Comparison of ENCODE assay signal across 11 cellular contexts in genomic region chr10:44967596-44967995, GRCh38. TPM values are rescaled to one million over a fixed set of nuclear protein-coding genes. Genes with fewer than 3 reads are reported as not detected.
A peak's percentile ranks its signal among the peaks of the same experiment; 100 is the strongest.
DNase-seq lines count a peak whose midpoint lies in the region; ATAC-seq and TF ChIP-seq lines count a peak whose summit lies in the region.
"Had no signal": no experiment of that assay in that cellular context is flagged by ENCODE, and none has a peak within 500 bp of the region (broad histone marks: within the 10 kb centered on the region; RNA-seq: fewer than 3 reads in every experiment).

No MANE protein-coding gene starts in this region.

- H3K36me3 Mint-ChIP-seq in central memory CD8-positive, alpha-beta T cell (ENCODE audit: insufficient read depth) = peaks cover 3% of the 10 kb centered on the region

- H3K27me3 ChIP-seq in mucosa of rectum (ENCODE audit: control insufficient read depth in 2 of 2, insufficient read depth in 2 of 2, low read length in 2 of 2) (no peaks in the 10 kb centered on the region), thoracic aorta (replicated peaks; ENCODE audit: insufficient read depth) (no peaks in the 10 kb centered on the region)

- no peak overlapping the region for H3K4me3 ChIP-seq in mucosa of rectum (ENCODE audit: low read length in 2 of 2)
- H3K4me3 ChIP-seq in thoracic aorta = peak overlapping the region; percentile 3

- no peaks in the 10 kb centered on the region for H3K27me3 Mint-ChIP-seq in central memory CD8-positive, alpha-beta T cell

- H3K36me3 ChIP-seq in mucosa of rectum (ENCODE audit: control insufficient read depth in 2 of 2, insufficient read depth in 2 of 2, low read length in 2 of 2) (peaks cover 5 to 11% of the 10 kb centered on the region in 2 donors), thoracic aorta (peaks cover 14% of the 10 kb centered on the region)

- TF ChIP-seq CTCF in thoracic aorta (IDR thresholded peaks at IDR 0.05) = no peak

- H3K27ac ChIP-seq in mucosa of rectum (ENCODE audit: low read depth in 2 of 2, low read length in 2 of 2) (peak overlapping the region; percentile 39 to 61), thoracic aorta (peak overlapping the region in 1 of 2 donors; percentile 57)

- peak; percentile 75 for DNase-seq in MV-4-11 (lab: John Stamatoyannopoulos, UW)
- no peak for DNase-seq in central memory CD8-positive, alpha-beta T cell (ENCODE audit: low spot score in 2 of 2)
- DNase-seq in thoracic aorta (ENCODE audit: low spot score) = no peak
- DNase-seq in HuH-7.5 (ENCODE audit: low spot score) = no peak
- no peak for DNase-seq in germinal center (ENCODE audit: low spot score)
- no peak for DNase-seq in stimulated activated naive CD4-positive, alpha-beta T cell treated with Interleukin-2 at 50 U/mL for 16 hours (lab: John Stamatoyannopoulos, UW)
- DNase-seq: activated T-cell treated with anti-CD3 and anti-CD28 coated beads for 4 hours, NCI-H510A had no signal

- H3K4me1 Mint-ChIP-seq in central memory CD8-positive, alpha-beta T cell = peaks cover 31% of the 10 kb centered on the region

- peak overlapping the region; percentile 49 for H3K4me3 Mint-ChIP-seq in central memory CD8-positive, alpha-beta T cell

- peak overlapping the region; percentile 44 for H3K27ac Mint-ChIP-seq in central memory CD8-positive, alpha-beta T cell (ENCODE audit: low read depth)

- H3K4me1 ChIP-seq in mucosa of rectum (ENCODE audit: control insufficient read depth in 2 of 2, insufficient read depth in 2 of 2, low read length in 2 of 2) (peaks cover 20 to 35% of the 10 kb centered on the region in 2 donors), thoracic aorta (ENCODE audit: control insufficient read depth in 1 of 2, low read depth in 2 of 2) (peaks cover 51 to 52% of the 10 kb centered on the region in 2 donors)

- H3K9ac ChIP-seq in mucosa of rectum (ENCODE audit: low read depth in 1 of 2, low read length in 2 of 2) = no peak overlapping the region

- H3K9me3 Mint-ChIP-seq in central memory CD8-positive, alpha-beta T cell = no peaks in the 10 kb centered on the region

- no peaks in the 10 kb centered on the region for H3K9me3 ChIP-seq in mucosa of rectum (ENCODE audit: control insufficient read depth in 2 of 2, low read length in 2 of 2)
- no peaks in the 10 kb centered on the region for H3K9me3 ChIP-seq in thoracic aorta

- ATAC-seq in central memory CD8-positive, alpha-beta T cell (replicated peaks; ENCODE audit: extremely low read depth, poor library complexity, severe bottlenecking) = no peak
- no peak for ATAC-seq in thoracic aorta (ENCODE audit: insufficient number of reproducible peaks, low FRiP score, low read depth)
- no peak for ATAC-seq in HG03460 (IDR thresholded peaks at IDR 0.05; ENCODE audit: unreplicated experiment)

RNA-seq across cellular contexts. Expression of gene RASSF4, which starts 8.0 kb away (rescaled TPM):
- 10 to 100 TPM; 48.5 to 68.5 TPM for total RNA-seq in thoracic aorta

RNA-seq across cellular contexts. Expression of gene DEPP1, which starts 11.0 kb away (rescaled TPM):
- total RNA-seq in thoracic aorta = 100 to 1,000 TPM; 473 to 661 TPM

RNA-seq across cellular contexts. Expression of gene ZNF22, which starts 33.1 kb away (rescaled TPM):
- total RNA-seq in thoracic aorta = 10 to 100 TPM; 16.6 to 20.7 TPM

RNA-seq across cellular contexts. Expression of gene TMEM72, which starts 56.5 kb away (rescaled TPM):
- not detected for total RNA-seq in thoracic aorta
- total RNA-seq: G401 had no signal
